Comparison of ENCODE assay signal across 15 cellular contexts in genomic region chr10:90635111-90635798, GRCh38.
DNase-seq lines count a peak whose midpoint lies in the region; ATAC-seq, FAIRE-seq and TF ChIP-seq lines count a peak whose summit lies in the region.
"Had no signal": no experiment of that assay in that cellular context is flagged by ENCODE, and none has a peak within 500 bp of the region (broad histone marks: within the 10 kb centered on the region; RNA-seq: fewer than 3 reads in every experiment).

No MANE protein-coding gene starts in this region.

- FAIRE-seq in bronchial epithelial cell (lab: Jason Lieb, UNC), result peak; percentile 18

- DNase-seq in NCI-H748 (lab: John Stamatoyannopoulos, UW; ENCODE audit: unreplicated experiment) (peak; percentile 0), NCI-H748 treated with DMSO at 0.1 percent for 48 hours (lab: John Stamatoyannopoulos, UW) (no peak), NCI-H1092 treated with DMSO at 0.1 percent for 48 hours (lab: John Stamatoyannopoulos, UW) (peak; percentile 51), bronchial epithelial cell (ENCODE audit: low read depth) (no peak), aorta (no peak)
- DNase-seq: AML-193, IMR-90, Kasumi-1, NCI-H1694, NCI-H526, SK-N-SH, T-helper 1 cell had no signal

- TF ChIP-seq CTCF in bronchial epithelial cell (IDR thresholded peaks at IDR 0.05; ENCODE audit: insufficient read depth, low read length, severe bottlenecking), result no peak

- ATAC-seq in aorta (ENCODE audit: low FRiP score) (peak; percentile 54), GM19467 (IDR thresholded peaks at IDR 0.05; ENCODE audit: unreplicated experiment) (no peak), HG02938 (IDR thresholded peaks at IDR 0.05; ENCODE audit: unreplicated experiment) (no peak)

- H3K36me3 ChIP-seq in bronchial epithelial cell (ENCODE audit: control insufficient read depth, insufficient read depth, low read length), result no peaks in the 10 kb centered on the region
- H3K36me3 ChIP-seq in aorta (ENCODE audit: control insufficient read depth in 1 of 2, insufficient read depth in 2 of 2, low read length in 1 of 2), result no peaks in the 10 kb centered on the region
- H3K36me3 ChIP-seq: HAP-1 had no signal

- intact Hi-C loops in aorta (cut with DNase I), result no loop called here

- H3K9me3 ChIP-seq in aorta (ENCODE audit: control insufficient read depth, low read length), result no peaks in the 10 kb centered on the region
- H3K9me3 ChIP-seq: HAP-1, SK-N-SH had no signal

- peaks cover 0 to 9% of the 10 kb centered on the region in 2 donors for H3K4me1 ChIP-seq in aorta (ENCODE audit: control insufficient read depth in 1 of 2, insufficient read depth in 2 of 2, low read length in 2 of 2)
- H3K4me1 ChIP-seq: HAP-1 had no signal

- no peaks in the 10 kb centered on the region for H3K27me3 ChIP-seq in bronchial epithelial cell (ENCODE audit: control insufficient read depth, insufficient read depth, low read length)
- H3K27me3 ChIP-seq in aorta (ENCODE audit: control insufficient read depth in 1 of 2, insufficient read depth in 2 of 2, low read length in 1 of 2), result no peaks in the 10 kb centered on the region

- peak overlapping the region in 1 of 2 donors; percentile 43 for H3K27ac ChIP-seq in aorta (ENCODE audit: low read depth in 1 of 2, low read length in 2 of 2)

- H3K4me3 ChIP-seq in bronchial epithelial cell (ENCODE audit: low read depth, low read length) (no peak overlapping the region), aorta (ENCODE audit: low read length in 2 of 2) (no peak overlapping the region)
- H3K4me3 ChIP-seq: HAP-1 had no signal

- WGBS in aorta, 2 donors, result 27 to 35% methylated on average over 2 of the region's 2 CpGs

Comparison
In these comparisons a context has a peak if more than half of its experiments do, and no peak if none do; other contexts are left out.
1. DNase-seq: peak in NCI-H748 (single experiment) and NCI-H1092 treated with DMSO at 0.1 percent for 48 hours (single experiment); none in NCI-H748 treated with DMSO at 0.1 percent for 48 hours (single experiment), bronchial epithelial cell (single experiment) and aorta (0 of 2).